ENCODE assay signal across 18 cellular contexts in the genomic region with DNA sequence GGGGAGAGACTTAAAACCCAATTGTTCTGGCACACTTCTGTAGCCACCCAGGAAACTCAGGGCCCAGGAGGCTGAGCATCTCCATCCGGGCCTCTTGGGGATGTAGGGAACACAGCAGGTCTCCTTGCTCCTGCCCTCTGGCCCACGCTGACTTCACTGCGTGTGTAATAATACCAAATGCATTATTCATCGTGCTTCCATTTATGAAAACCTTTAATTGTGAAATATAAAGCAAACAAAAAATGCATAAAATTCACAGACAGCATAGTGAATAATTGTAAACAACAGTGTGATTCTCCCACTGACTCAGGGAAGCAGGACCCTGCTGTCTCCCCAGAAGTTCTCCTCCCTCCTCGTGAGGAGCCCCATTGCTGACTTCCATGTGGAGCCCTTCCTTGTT.
A peak's percentile ranks its signal among the peaks of the same experiment; 100 is the strongest.
DNase-seq lines count a peak whose midpoint lies in the region; ATAC-seq, FAIRE-seq and TF ChIP-seq lines count a peak whose summit lies in the region.
"Had no signal": no experiment of that assay in that cellular context is flagged by ENCODE, and none has a peak within 500 bp of the region (broad histone marks: within the 10 kb centered on the region; RNA-seq: fewer than 3 reads in every experiment).

No MANE protein-coding gene starts in this region.

- no peaks in the 10 kb centered on the region for H3K79me2 ChIP-seq in fibroblast of lung (ENCODE audit: control insufficient read depth, insufficient read depth, low read length)
- H3K79me2 ChIP-seq in Karpas-422 (ENCODE audit: low read length), result no peaks in the 10 kb centered on the region

- ATAC-seq in HG03135 (IDR thresholded peaks at IDR 0.05; ENCODE audit: unreplicated experiment) (no peak), GM19463 (IDR thresholded peaks at IDR 0.05; ENCODE audit: unreplicated experiment) (no peak)
- ATAC-seq: K562 had no signal

- TF ChIP-seq CTCF in RWPE1 (conservative IDR thresholded peaks at IDR 0.05; ENCODE audit: low read depth) (no peak), fibroblast of lung (conservative IDR thresholded peaks at IDR 0.05 in 1 of 2, IDR thresholded peaks at IDR 0.05 in 1 of 2; ENCODE audit: low read depth in 1 of 2, low read length in 2 of 2) (peak in 1 of 2 donors; percentile 1), lower leg skin (IDR thresholded peaks at IDR 0.05) (no peak)

- H3K4me2 ChIP-seq in fibroblast of lung (ENCODE audit: extremely low read depth, insufficient read depth, low read length), result no peak overlapping the region
- H3K4me2 ChIP-seq in Karpas-422 (ENCODE audit: low read depth, low read length, poor library complexity, severe bottlenecking), result no peak overlapping the region
- H3K4me2 ChIP-seq: BLaER1 had no signal

- intact Hi-C loops in lower leg skin (cut with DNase I; ENCODE audit: low total_unique reads), result no loop called here

- H3K27ac ChIP-seq in RWPE1 (no peak overlapping the region), fibroblast of lung (ENCODE audit: insufficient read depth, low read length) (no peak overlapping the region), Karpas-422 (ENCODE audit: low read length) (no peak overlapping the region)
- H3K27ac ChIP-seq: BLaER1 had no signal

- H3K4me1 ChIP-seq in fibroblast of lung (ENCODE audit: control insufficient read depth, extremely low read depth, insufficient read depth, low read length), result peaks cover 4% of the 10 kb centered on the region
- H3K4me1 ChIP-seq in Karpas-422 (ENCODE audit: low read length), result no peaks in the 10 kb centered on the region

- no peaks in the 10 kb centered on the region for H3K9me2 ChIP-seq in Karpas-422 (replicated peaks; ENCODE audit: insufficient read depth, low read length)

- H4K20me1 ChIP-seq in fibroblast of lung (ENCODE audit: control insufficient read depth, extremely low read depth, insufficient read depth, low read length) (no peaks in the 10 kb centered on the region), Karpas-422 (ENCODE audit: insufficient read depth, low read depth, low read length) (no peaks in the 10 kb centered on the region)
- H4K20me1 ChIP-seq: BLaER1 had no signal

- H2AFZ ChIP-seq in fibroblast of lung (ENCODE audit: low read length) (no peak overlapping the region), Karpas-422 (ENCODE audit: low read length) (no peak overlapping the region)

- DNase-seq in H54 (ENCODE audit: insufficient read length, low spot score) (peak; percentile 35), RWPE1 (ENCODE audit: low spot score) (peak; percentile 11), fibroblast of lung (ENCODE audit: low read depth in 2 of 2) (peak; percentile 60 to 95), skeletal muscle cell (ENCODE audit: low read depth) (peak; percentile 28), lower leg skin (ENCODE audit: low spot score in 2 of 2) (no peak), Karpas-422 (no peak)
- DNase-seq: CD8-positive, alpha-beta memory T cell; DND-41; MM.1S; NCI-H1105; NCI-H1694 treated with DMSO at 0.1 percent for 48 hours; NCI-H748 treated with DMSO at 0.1 percent for 48 hours; SHP77 treated with DMSO at 0.1 percent for 48 hours had no signal

- CTCF ChIA-PET in RWPE1 (lab: Yijun Ruan, JAX), result no interaction called here

- no peaks in the 10 kb centered on the region for H3K36me3 ChIP-seq in fibroblast of lung (ENCODE audit: control insufficient read depth, insufficient read depth, low read length)
- H3K36me3 ChIP-seq in Karpas-422 (ENCODE audit: insufficient read depth, low read length), result no peaks in the 10 kb centered on the region
- H3K36me3 ChIP-seq: BLaER1 had no signal

- H3K4me3 ChIP-seq in fibroblast of lung (replicated peaks in 1 of 4; ENCODE audit: control extremely low read depth in 1 of 4, insufficient read depth in 1 of 4, low read depth in 3 of 4, low read length in 4 of 4) (no peak overlapping the region), skeletal muscle cell (ENCODE audit: low read depth, low read length) (no peak overlapping the region), lower leg skin (ENCODE audit: low read depth, poor library complexity, severe bottlenecking) (no peak overlapping the region), Karpas-422 (ENCODE audit: low read length) (no peak overlapping the region)
- H3K4me3 ChIP-seq: BLaER1, K562 had no signal

- no peak overlapping the region for H3K9ac ChIP-seq in fibroblast of lung (ENCODE audit: insufficient read depth, low read length)
- no peak overlapping the region for H3K9ac ChIP-seq in Karpas-422 (ENCODE audit: low read length)
- H3K9ac ChIP-seq: BLaER1 had no signal

- 80 to 87% methylated on average over 5 of the region's 5 CpGs for WGBS in lower leg skin, 2 donors

- H3K9me3 ChIP-seq in fibroblast of lung (ENCODE audit: control insufficient read depth, insufficient read depth, low read depth, low read length) (no peaks in the 10 kb centered on the region), Karpas-422 (ENCODE audit: low read length) (no peaks in the 10 kb centered on the region)
- H3K9me3 ChIP-seq: BLaER1 had no signal

- TF ChIP-seq POLR2A in H54 (IDR thresholded peaks at IDR 0.05; ENCODE audit: low read depth, low read length), result no peak
- TF ChIP-seq POLR2A in lower leg skin (IDR thresholded peaks at IDR 0.05), result no peak

- H3K27me3 ChIP-seq in fibroblast of lung (ENCODE audit: control insufficient read depth, insufficient read depth, low read length) (no peaks in the 10 kb centered on the region), Karpas-422 (ENCODE audit: low read length) (no peaks in the 10 kb centered on the region)
- H3K27me3 ChIP-seq: BLaER1 had no signal

- POLR2A ChIA-PET in RWPE1 (lab: Yijun Ruan, JAX; ENCODE audit: low non-redundant PET), result no interaction called here

- no peak for FAIRE-seq in H54 (lab: Jason Lieb, UNC)
- FAIRE-seq: HTR-8/SVneo, K562 had no signal

Comparison
In these comparisons a context has a peak if more than half of its experiments do, and no peak if none do; other contexts are left out.
1. DNase-seq: peak in H54 (single experiment), RWPE1 (single experiment), fibroblast of lung (2 of 2) and skeletal muscle cell (single experiment); none in lower leg skin (0 of 2) and Karpas-422 (single experiment).